Comparison of ENCODE assay signal across 11 cellular contexts in genomic region chr3:140268103-140268502, GRCh38.
"Had no signal": no experiment of that assay in that cellular context is flagged by ENCODE, and none has a peak within 500 bp of the region (broad histone marks: within the 10 kb centered on the region; RNA-seq: fewer than 3 reads in every experiment).

No MANE protein-coding gene starts in this region.

- H3K27ac Mint-ChIP-seq: GM23338, H9, HFFc6 had no signal

- ATAC-seq: GM23338, HCT116 had no signal

- H3K36me3 ChIP-seq: HAP-1 had no signal

- H3K9me3 Mint-ChIP-seq: GM23338, H9 had no signal

- H3K4me3 ChIP-seq: GM23248, GM23338, HAP-1 had no signal

- H3K9ac ChIP-seq: GM23248 had no signal

- H2AFZ ChIP-seq: GM23248, GM23338 had no signal

- DNase-seq: GM23248, GOT3, H7, H9, HCEC 1CT, HFFc6 had no signal

- H3K4me1 ChIP-seq: HAP-1 had no signal

- H3K27ac ChIP-seq: GM23248 had no signal

- FAIRE-seq: H1, H54 had no signal

- H3K4me2 ChIP-seq: GM23338 had no signal

- H3K9me3 ChIP-seq: HAP-1 had no signal

- H3K4me3 Mint-ChIP-seq: GM23338, H9, HFFc6 had no signal
